Comparison of ENCODE assay signal across 8 cellular contexts in the genomic region with DNA sequence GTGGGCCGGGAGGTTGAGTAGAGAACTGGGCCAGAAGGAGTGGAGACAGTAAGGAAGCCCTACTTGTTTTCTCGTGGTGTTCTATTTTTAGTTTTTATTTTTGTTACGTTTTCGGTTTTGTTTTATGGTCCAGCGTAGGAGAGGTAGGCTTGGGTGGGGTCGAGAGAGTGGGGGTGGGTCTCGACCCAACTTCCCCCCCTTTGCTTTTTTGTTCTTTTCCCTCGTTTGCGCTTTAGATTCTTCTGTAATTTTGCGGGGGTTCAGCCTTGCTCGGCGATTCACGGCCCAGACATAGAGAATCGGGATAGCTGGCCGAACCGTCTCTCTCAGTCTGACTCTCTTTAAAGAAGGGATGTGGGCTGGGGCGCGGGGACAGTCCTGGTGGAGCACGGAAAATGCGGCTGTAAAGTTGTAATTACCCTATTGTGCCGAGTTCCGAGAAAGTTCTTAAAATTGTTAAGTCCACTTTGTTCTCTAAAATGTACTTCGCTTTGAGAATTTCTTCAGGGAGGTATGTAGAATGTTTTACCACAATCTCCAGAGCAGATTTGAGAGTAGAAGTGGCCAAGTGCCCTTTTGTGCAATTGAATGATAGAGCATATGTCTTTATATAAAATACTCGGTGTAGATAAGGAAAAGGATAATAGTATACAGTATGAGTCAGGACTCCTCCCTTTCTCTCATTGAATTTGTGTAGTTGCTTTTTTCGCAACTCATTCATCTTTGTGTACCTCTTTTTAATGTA. TPM values are rescaled to one million over a fixed set of nuclear protein-coding genes. Genes with fewer than 3 reads are reported as not detected.
DNase-seq lines count a peak whose midpoint lies in the region; ATAC-seq, FAIRE-seq and TF ChIP-seq lines count a peak whose summit lies in the region.

No MANE protein-coding gene starts in this region.

- H3K4me2 ChIP-seq in keratinocyte (ENCODE audit: control insufficient read depth, extremely low read depth, insufficient read depth, low read depth, low read length): peak overlapping the region; percentile 96
- peak overlapping the region; percentile 92 for H3K4me2 ChIP-seq in smooth muscle cell

- H3K79me2 ChIP-seq in keratinocyte (ENCODE audit: control insufficient read depth, insufficient read depth, low read length) (peaks cover 52% of the 10 kb centered on the region), smooth muscle cell (ENCODE audit: low read depth) (peaks cover 51% of the 10 kb centered on the region)

- H3K36me3 Mint-ChIP-seq in CD14-positive monocyte: peaks cover 6 to 7% of the 10 kb centered on the region in 2 donors

- H4K20me1 ChIP-seq in keratinocyte (ENCODE audit: control insufficient read depth, extremely low read depth, insufficient read depth, low read length) (peaks cover 5% of the 10 kb centered on the region), smooth muscle cell (ENCODE audit: low read depth) (peaks cover 48% of the 10 kb centered on the region)

- dilution Hi-C loops in keratinocyte (cut with MboI; ENCODE audit: extremely low pct_ligation_motif_present, low sequenced_read_pairs): no loop called here

- FAIRE-seq in keratinocyte (lab: Jason Lieb, UNC): no peak

- H3K4me1 ChIP-seq in breast epithelium: peaks cover 0 to 14% of the 10 kb centered on the region in 2 donors
- H3K4me1 ChIP-seq in keratinocyte (ENCODE audit: control insufficient read depth, extremely low read depth, insufficient read depth, low read length): peaks cover 38% of the 10 kb centered on the region
- peaks cover 44% of the 10 kb centered on the region for H3K4me1 ChIP-seq in smooth muscle cell (ENCODE audit: low read depth)

- TF ChIP-seq CTCF in CD14-positive monocyte (IDR thresholded peaks at IDR 0.05): no peak
- no peak for TF ChIP-seq CTCF in breast epithelium (IDR thresholded peaks at IDR 0.05)
- TF ChIP-seq CTCF in keratinocyte (optimal IDR thresholded peaks at IDR 0.05 in 1 of 3, IDR thresholded peaks at IDR 0.05 in 1 of 3, conservative IDR thresholded peaks at IDR 0.05 in 1 of 3; ENCODE audit: extremely low read depth in 1 of 3, insufficient read depth in 2 of 3, low read length in 3 of 3): no peak
- no peak for TF ChIP-seq CTCF in smooth muscle cell (IDR thresholded peaks at IDR 0.05; ENCODE audit: borderline replicate concordance, insufficient read depth, poor library complexity, severe bottlenecking)

- H3K4me3 ChIP-seq in breast epithelium (peak overlapping the region; percentile 70 to 95 (median 77)), keratinocyte (ENCODE audit: control insufficient read depth in 2 of 3, extremely low read depth in 1 of 3, insufficient read depth in 2 of 3, low read depth in 1 of 3, low read length in 3 of 3) (peak overlapping the region; percentile 83 to 100 (median 97)), smooth muscle cell (peak overlapping the region; percentile 75)

- peak; percentile 5 for ATAC-seq in GM19452 (IDR thresholded peaks at IDR 0.05; ENCODE audit: unreplicated experiment)
- ATAC-seq in HG03521 (IDR thresholded peaks at IDR 0.05; ENCODE audit: unreplicated experiment): peak; percentile 10

- no peaks in the 10 kb centered on the region for H3K9me3 ChIP-seq in breast epithelium
- no peaks in the 10 kb centered on the region for H3K9me3 ChIP-seq in keratinocyte (ENCODE audit: control insufficient read depth, low read depth, low read length)
- no peaks in the 10 kb centered on the region for H3K9me3 ChIP-seq in smooth muscle cell (replicated peaks; ENCODE audit: low read depth)

- H3K27me3 ChIP-seq in breast epithelium (no peaks in the 10 kb centered on the region), keratinocyte (ENCODE audit: control insufficient read depth, extremely low read depth, insufficient read depth, low read length) (no peaks in the 10 kb centered on the region), smooth muscle cell (ENCODE audit: low read depth) (no peaks in the 10 kb centered on the region)

- TF ChIP-seq POLR2A in breast epithelium (IDR thresholded peaks at IDR 0.05): no peak

- peak overlapping the region; percentile 96 to 97 for H3K4me3 Mint-ChIP-seq in CD14-positive monocyte

- H3F3A ChIP-seq in smooth muscle cell (ENCODE audit: low read depth): peaks cover 4% of the 10 kb centered on the region

- H3K27ac Mint-ChIP-seq in CD14-positive monocyte: peak overlapping the region; percentile 97 to 100 (median 99)

- under 1% methylated on average over 25 of the region's 25 CpGs for WGBS in smooth muscle cell (ENCODE audit: low lambda C conversion rate)

- no peaks in the 10 kb centered on the region for H3K36me3 ChIP-seq in breast epithelium
- peaks cover 0 to 9% of the 10 kb centered on the region in 2 experiments for H3K36me3 ChIP-seq in keratinocyte (ENCODE audit: control insufficient read depth in 2 of 2, extremely low read depth in 1 of 2, insufficient read depth in 2 of 2, low read length in 2 of 2)
- no peaks in the 10 kb centered on the region for H3K36me3 ChIP-seq in smooth muscle cell (ENCODE audit: low read depth)

- no peaks in the 10 kb centered on the region for H3K9me3 Mint-ChIP-seq in CD14-positive monocyte

- DNase-seq in CD14-positive monocyte (ENCODE audit: low spot score) (no peak), T-helper 1 cell (peak in 4 of 5 donors; percentile 7 to 35 (median 8)), breast epithelium (ENCODE audit: low spot score in 2 of 2) (peak; percentile 29 to 52), keratinocyte (ENCODE audit: low read depth, low spot score) (no peak), smooth muscle cell (lab: John Stamatoyannopoulos, UW; ENCODE audit: unreplicated experiment) (peak; percentile 19), GDM1 (lab: John Stamatoyannopoulos, UW) (no peak)

- H3K9me1 ChIP-seq in keratinocyte (ENCODE audit: control insufficient read depth, extremely low read depth, insufficient read depth, low read length): no peaks in the 10 kb centered on the region

- H2AFZ ChIP-seq in keratinocyte (ENCODE audit: control insufficient read depth, low read length) (peak overlapping the region; percentile 68), smooth muscle cell (ENCODE audit: low read depth) (peak overlapping the region; percentile 53)

- H3K27me3 Mint-ChIP-seq in CD14-positive monocyte (ENCODE audit: low read depth in 3 of 3): peaks cover 0 to 4% (median 0%) of the 10 kb centered on the region in 3 donors

- H3K9ac ChIP-seq in keratinocyte (ENCODE audit: control insufficient read depth, extremely low read depth, insufficient read depth, low read length) (peak overlapping the region; percentile 99), smooth muscle cell (ENCODE audit: low read depth) (peak overlapping the region; percentile 95)

- peaks cover 33% of the 10 kb centered on the region for H3K4me1 Mint-ChIP-seq in CD14-positive monocyte

- H3K27ac ChIP-seq in breast epithelium: peak overlapping the region; percentile 97 to 99
- peak overlapping the region; percentile 96 for H3K27ac ChIP-seq in keratinocyte (ENCODE audit: control insufficient read depth, insufficient read depth, low read length)
- peak overlapping the region; percentile 95 for H3K27ac ChIP-seq in smooth muscle cell (ENCODE audit: low read depth)

- intact Hi-C loops in CD14-positive monocyte (cut with micrococcal nuclease) (loop anchor here (10.0 kb wide), 2 partner anchors 62 to 722 kb away; a partner anchor contains a TSS), breast epithelium (cut with DNase I; ENCODE audit: low total_unique reads) (no loop called here)

RNA-seq across cellular contexts. Expression of a gene that starts 0.8 kb away (rescaled TPM):
- 1 to 10 TPM; 4.9 to 8.3 TPM for polyA plus RNA-seq in CD14-positive monocyte
- 100 to 1,000 TPM in 2 of 3 donors, 10 to 100 TPM in 1; 85.9 to 185 (median 118) TPM for total RNA-seq in breast epithelium
- 44.7 to 98.4 TPM (median 87.5 TPM) in 3 replicates for polyA plus RNA-seq in keratinocyte
- 51.8 TPM for polyA plus RNA-seq in keratinocyte (2011; ENCODE audit: low read depth)
- 13.8 and 30.7 TPM in 2 replicates for polyA plus RNA-seq in keratinocyte (2011; cell fraction: cytosol; rRNA removed)
- 194 and 267 TPM in 2 replicates for polyA plus RNA-seq in keratinocyte (2011; cell fraction: nucleus; rRNA removed)
- 18.8 and 24.4 TPM in 2 replicates for polyA plus RNA-seq in keratinocyte (2012; ENCODE audit: low replicate concordance)
- polyA minus RNA-seq in keratinocyte: 15.3 to 135 TPM (median 54.1 TPM) in 3 replicates
- polyA minus RNA-seq in keratinocyte (2011; cell fraction: cytosol; rRNA and poly(A)+ RNA removed): 8.2 TPM
- polyA minus RNA-seq in keratinocyte (2011; cell fraction: nucleus; rRNA and poly(A)+ RNA removed): 81.5 and 130 TPM in 2 replicates
- 107 and 109 TPM in 2 replicates for total RNA-seq in smooth muscle cell
- polyA plus RNA-seq in smooth muscle cell: 31.7 and 43.6 TPM in 2 replicates

Comparison
In these comparisons a context has a peak if more than half of its experiments do, and no peak if none do; other contexts are left out.
1. DNase-seq: peak in T-helper 1 cell (4 of 5), breast epithelium (2 of 2) and smooth muscle cell (single experiment); none in CD14-positive monocyte (single experiment), keratinocyte (single experiment) and GDM1 (single experiment).
2. Peak in every context shown above with its lines, with median percentiles within 50 percentile points of each other: H3K27ac ChIP-seq and H3K4me3 ChIP-seq.